18 cellular contexts compared by ENCODE assay signal in genomic region chr13:40342901-40343300, GRCh38.
"Had no signal": no experiment of that assay in that cellular context is flagged by ENCODE, and none has a peak within 500 bp of the region (broad histone marks: within the 10 kb centered on the region; RNA-seq: fewer than 3 reads in every experiment).

No MANE protein-coding gene starts in this region.

- H3K36me3 ChIP-seq: colonic mucosa, esophagus squamous epithelium, heart left ventricle, neutrophil, sigmoid colon, upper lobe of left lung, uterus had no signal

- H3K36me3 Mint-ChIP-seq: naive thymus-derived CD8-positive, alpha-beta T cell had no signal

- H3K9me3 ChIP-seq: colonic mucosa, esophagus squamous epithelium, heart left ventricle, neutrophil, sigmoid colon, upper lobe of left lung, uterus had no signal

- H3K27me3 Mint-ChIP-seq: naive thymus-derived CD8-positive, alpha-beta T cell had no signal

- H3K4me3 ChIP-seq: colonic mucosa, esophagus squamous epithelium, heart left ventricle, lung, sigmoid colon, smooth muscle cell, upper lobe of left lung, uterus had no signal

- H3K4me2 ChIP-seq: smooth muscle cell had no signal

- H3K4me3 Mint-ChIP-seq: naive thymus-derived CD8-positive, alpha-beta T cell had no signal

- DNase-seq: colonic mucosa; dermis blood vessel endothelial cell; esophagus squamous epithelium; foreskin keratinocyte; heart left ventricle; hippocampal formation; left colon; left ventricle myocardium superior; mesenchymal stem cell; naive thymus-derived CD8-positive, alpha-beta T cell; sigmoid colon; stimulated activated CD4-positive, alpha-beta T cell treated with anti-CD3 and anti-CD28 coated beads, Interleukin-2, amount 100 ng/mL, for 48 hours; stimulated activated naive CD4-positive, alpha-beta T cell treated with Interleukin-2 at 50 U/mL for 16 hours; upper lobe of left lung; uterus had no signal

- H3K9me3 Mint-ChIP-seq: naive thymus-derived CD8-positive, alpha-beta T cell had no signal

- H3K27ac ChIP-seq: colonic mucosa, foreskin keratinocyte, heart left ventricle, neutrophil, sigmoid colon, upper lobe of left lung, uterus had no signal

- H3K27me3 ChIP-seq: colonic mucosa, foreskin keratinocyte, heart left ventricle, neutrophil, sigmoid colon, upper lobe of left lung, uterus had no signal

- H3K4me1 ChIP-seq: colonic mucosa, foreskin keratinocyte, uterus had no signal
